Comparison of ENCODE assay signal across 19 cellular contexts in the genomic region with DNA sequence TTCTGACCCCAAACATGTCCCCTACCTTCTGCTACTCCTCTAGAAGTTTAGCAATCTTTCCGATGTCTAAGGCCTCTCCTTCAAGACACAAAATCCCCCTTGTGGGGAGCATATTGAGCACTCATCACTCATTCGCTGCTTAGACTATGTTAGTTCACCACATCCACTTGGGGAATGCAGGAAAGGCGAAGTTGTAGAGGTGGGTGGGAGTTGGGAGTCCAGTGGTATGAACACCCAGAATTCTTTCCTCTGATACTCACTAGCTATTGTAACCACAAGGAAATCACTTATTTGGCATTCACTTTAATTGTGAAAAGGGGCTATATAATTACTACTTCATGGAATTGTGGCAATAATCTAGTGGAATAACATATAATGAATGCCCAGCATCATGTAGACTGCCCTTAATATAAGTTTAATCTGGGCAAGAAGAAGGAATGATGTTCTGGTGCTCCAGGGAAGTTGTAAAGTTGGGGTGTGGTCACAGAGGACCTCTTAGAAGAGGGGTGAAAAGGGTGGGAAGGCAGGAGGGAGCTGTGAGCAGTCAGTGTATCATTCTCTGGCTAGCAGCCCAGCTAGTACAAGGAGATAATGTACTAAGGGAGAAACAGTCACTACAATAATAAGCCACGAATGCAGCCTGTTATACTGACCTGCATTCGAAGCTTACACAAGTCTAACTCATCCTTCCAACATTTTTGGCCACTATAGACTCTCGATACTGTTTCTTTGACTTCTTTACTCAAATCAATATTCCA.
A peak's percentile ranks its signal among the peaks of the same experiment; 100 is the strongest.
DNase-seq lines count a peak whose midpoint lies in the region; FAIRE-seq and TF ChIP-seq lines count a peak whose summit lies in the region.
"Had no signal": no experiment of that assay in that cellular context is flagged by ENCODE, and none has a peak within 500 bp of the region (broad histone marks: within the 10 kb centered on the region; RNA-seq: fewer than 3 reads in every experiment).

No MANE protein-coding gene starts in this region.

- H3K4me1 Mint-ChIP-seq in astrocyte (ENCODE audit: low read depth, unreplicated experiment): peaks cover 12% of the 10 kb centered on the region
- H3K4me1 Mint-ChIP-seq in activated CD4-positive, alpha-beta memory T cell treated with anti-CD3 and anti-CD28 coated beads for 36 hours (ENCODE audit: low read depth): no peaks in the 10 kb centered on the region
- H3K4me1 Mint-ChIP-seq: B cell, nephron had no signal

- no peaks in the 10 kb centered on the region for H4K20me1 ChIP-seq in astrocyte (ENCODE audit: insufficient read depth, low read length)

- peak overlapping the region; percentile 9 for H2AFZ ChIP-seq in astrocyte (ENCODE audit: low read depth, low read length)

- peak; percentile 100 for FAIRE-seq in astrocyte (lab: Jason Lieb, UNC)
- FAIRE-seq: frontal cortex, G401.6 had no signal

- no peaks in the 10 kb centered on the region for H3K9me3 ChIP-seq in astrocyte (ENCODE audit: insufficient read depth, low read depth, low read length)
- H3K9me3 ChIP-seq in prostate gland: no peaks in the 10 kb centered on the region

- DNase-seq in AG04449 (ENCODE audit: low read depth, low spot score) (peak; percentile 79), HPDE6-E6E7 (ENCODE audit: extremely low spot score) (peak; percentile 14), astrocyte (ENCODE audit: low read depth) (peak; percentile 97), iPS-NIHi7 (ENCODE audit: extremely low spot score) (peak; percentile 8), NCI-H187 treated with DMSO at 0.1 percent for 48 hours (lab: John Stamatoyannopoulos, UW) (no peak), prostate gland (ENCODE audit: low spot score) (no peak), DMS53 (lab: John Stamatoyannopoulos, UW) (no peak)
- no peak for DNase-seq in activated CD4-positive, alpha-beta memory T cell treated with anti-CD3 and anti-CD28 coated beads for 36 hours
- DNase-seq: activated CD4-positive, CD25-positive, alpha-beta regulatory T cell treated with anti-CD3 and anti-CD28 coated beads, Interleukin-2, amount 50 U/mL, for 72 hours; central memory CD4-positive, alpha-beta T cell; left cardiac atrium; NCI-H1092 treated with DMSO at 0.1 percent for 48 hours; NCI-H774; stimulated activated CD4-positive, alpha-beta T cell treated with anti-CD3 and anti-CD28 coated beads, Interleukin-12 subunit alpha, Interleukin-12 subunit beta, amount 100 ng/mL, for 4 hours had no signal

- CTCF ChIA-PET in AG04449 (lab: Yijun Ruan, JAX): interaction anchor here (0.8 kb wide), 1 partner anchor 158 kb away, joined by 4 read pairs; no protein-coding TSS in a partner anchor
- CTCF ChIA-PET in activated CD4-positive, alpha-beta memory T cell treated with anti-CD3 and anti-CD28 coated beads for 36 hours (lab: Charles Lee): no interaction called here

- no peak for TF ChIP-seq POLR2A in prostate gland (IDR thresholded peaks at IDR 0.05)

- intact Hi-C loops in prostate gland (cut with DNase I): no loop called here
- intact Hi-C loops in activated CD4-positive, alpha-beta memory T cell treated with anti-CD3 and anti-CD28 coated beads for 36 hours (cut with micrococcal nuclease): no loop called here

- no peaks in the 10 kb centered on the region for H3K79me2 ChIP-seq in astrocyte (ENCODE audit: insufficient read depth, low read length)

- 75% methylated on average over 6 of the region's 6 CpGs for WGBS in prostate gland

- H3K27ac ChIP-seq in astrocyte (ENCODE audit: low read depth, low read length) (peak overlapping the region; percentile 94), prostate gland (no peak overlapping the region)

- no peaks in the 10 kb centered on the region for H3K27me3 Mint-ChIP-seq in astrocyte (ENCODE audit: low read depth, unreplicated experiment)
- no peaks in the 10 kb centered on the region for H3K27me3 Mint-ChIP-seq in activated CD4-positive, alpha-beta memory T cell treated with anti-CD3 and anti-CD28 coated beads for 36 hours
- H3K27me3 Mint-ChIP-seq: B cell had no signal

- TF ChIP-seq CTCF in AG04449 (IDR thresholded peaks at IDR 0.05; ENCODE audit: insufficient read depth, low read length, missing control alignments) (no peak), astrocyte (IDR thresholded peaks at IDR 0.05; ENCODE audit: insufficient read depth, low read depth, low read length) (no peak), prostate gland (IDR thresholded peaks at IDR 0.05) (no peak)

- no peaks in the 10 kb centered on the region for H3K36me3 Mint-ChIP-seq in astrocyte (ENCODE audit: low read depth, unreplicated experiment)
- H3K36me3 Mint-ChIP-seq in activated CD4-positive, alpha-beta memory T cell treated with anti-CD3 and anti-CD28 coated beads for 36 hours: no peaks in the 10 kb centered on the region

- H3K9me3 Mint-ChIP-seq in astrocyte (ENCODE audit: unreplicated experiment): peaks cover 2% of the 10 kb centered on the region
- H3K9me3 Mint-ChIP-seq in activated CD4-positive, alpha-beta memory T cell treated with anti-CD3 and anti-CD28 coated beads for 36 hours: no peaks in the 10 kb centered on the region
- H3K9me3 Mint-ChIP-seq: activated T-helper 1 cell treated with anti-CD3 and anti-CD28 coated beads, Interleukin-12 subunit alpha, Interleukin-12 subunit beta, Interleukin-2, Interleukin-4 antibody, amounts not matched to agents 30 ng/mL and 10 ng/mL and 1 ng/mL, durations not matched to agents 14 hours and 24 hours and 36 hours had no signal

- H3K9ac ChIP-seq in astrocyte (ENCODE audit: low read length): peak overlapping the region; percentile 62

- H3K36me3 ChIP-seq in astrocyte (ENCODE audit: insufficient read depth, low read length) (no peaks in the 10 kb centered on the region), prostate gland (no peaks in the 10 kb centered on the region)

- H3K4me2 ChIP-seq in astrocyte (ENCODE audit: low read length): peak overlapping the region; percentile 67

- POLR2A ChIA-PET in AG04449 (lab: Yijun Ruan, JAX): interaction anchor here (0.6 to 3.2 kb wide), 13 partner anchors 29 to 737 kb away, joined by 3 to 24 read pairs (median 4); no protein-coding TSS in a partner anchor
- POLR2A ChIA-PET in activated CD4-positive, alpha-beta memory T cell treated with anti-CD3 and anti-CD28 coated beads for 36 hours (lab: Charles Lee): no interaction called here

- peak overlapping the region; percentile 80 for H3K27ac Mint-ChIP-seq in astrocyte (ENCODE audit: unreplicated experiment)
- no peak overlapping the region for H3K27ac Mint-ChIP-seq in activated CD4-positive, alpha-beta memory T cell treated with anti-CD3 and anti-CD28 coated beads for 36 hours
- H3K27ac Mint-ChIP-seq: activated T-helper 1 cell treated with anti-CD3 and anti-CD28 coated beads, Interleukin-12 subunit alpha, Interleukin-12 subunit beta, Interleukin-2, Interleukin-4 antibody, amounts not matched to agents 30 ng/mL and 10 ng/mL and 1 ng/mL, durations not matched to agents 14 hours and 24 hours and 36 hours; B cell; nephron had no signal

- no peaks in the 10 kb centered on the region for H3K27me3 ChIP-seq in astrocyte (ENCODE audit: insufficient read depth, low read length)
- H3K27me3 ChIP-seq in prostate gland (replicated peaks; ENCODE audit: insufficient read depth): no peaks in the 10 kb centered on the region

- peaks cover 27% of the 10 kb centered on the region for H3K4me1 ChIP-seq in astrocyte (ENCODE audit: insufficient read depth, low read length)
- H3K4me1 ChIP-seq in prostate gland (replicated peaks): no peaks in the 10 kb centered on the region

- H3K4me3 Mint-ChIP-seq in astrocyte (ENCODE audit: unreplicated experiment): no peak overlapping the region
- no peak overlapping the region for H3K4me3 Mint-ChIP-seq in activated CD4-positive, alpha-beta memory T cell treated with anti-CD3 and anti-CD28 coated beads for 36 hours
- H3K4me3 Mint-ChIP-seq: activated T-helper 1 cell treated with anti-CD3 and anti-CD28 coated beads, Interleukin-12 subunit alpha, Interleukin-12 subunit beta, Interleukin-2, Interleukin-4 antibody, amounts not matched to agents 30 ng/mL and 10 ng/mL and 1 ng/mL, durations not matched to agents 14 hours and 24 hours and 36 hours; B cell; nephron had no signal

- H3K4me3 ChIP-seq in AG04449 (ENCODE audit: low read depth, low read length): no peak overlapping the region
- no peak overlapping the region for H3K4me3 ChIP-seq in astrocyte (ENCODE audit: insufficient read depth, low read depth, low read length)
- H3K4me3 ChIP-seq in prostate gland: no peak overlapping the region

Comparison
In these comparisons a context has a peak if more than half of its experiments do, and no peak if none do; other contexts are left out.
1. DNase-seq: peak in AG04449 (single experiment), HPDE6-E6E7 (single experiment), astrocyte (single experiment) and iPS-NIHi7 (single experiment); none in NCI-H187 treated with DMSO at 0.1 percent for 48 hours (single experiment), prostate gland (single experiment), DMS53 (single experiment) and activated CD4-positive, alpha-beta memory T cell treated with anti-CD3 and anti-CD28 coated beads for 36 hours (single experiment).